In genomic region chr2:1518891-1519530, GRCh38 we compare ENCODE assay signal across 14 cellular contexts.
A peak's percentile ranks its signal among the peaks of the same experiment; 100 is the strongest.
DNase-seq lines count a peak whose midpoint lies in the region; FAIRE-seq and TF ChIP-seq lines count a peak whose summit lies in the region.
"Had no signal": no experiment of that assay in that cellular context is flagged by ENCODE, and none has a peak within 500 bp of the region (broad histone marks: within the 10 kb centered on the region; RNA-seq: fewer than 3 reads in every experiment).

No MANE protein-coding gene starts in this region.

- H3K36me3 ChIP-seq in kidney (ENCODE audit: control insufficient read depth in 1 of 2, insufficient read depth in 2 of 2, low read length in 2 of 2): no peaks in the 10 kb centered on the region

- H3K9me3 Mint-ChIP-seq in activated T-helper 2 cell treated with anti-CD3 and anti-CD28 coated beads, Interferon-gamma antibody, Interleukin-2, Interleukin-4, amounts not matched to agents 10 μg/mL and 5 μg/mL and 100 μg/mL, durations not matched to agents 14 hours and 24 hours and 36 hours: no peaks in the 10 kb centered on the region
- H3K9me3 Mint-ChIP-seq: natural killer cell treated with Interleukin-12 subunit alpha and Interleukin-12 subunit beta and Interleukin-15 and Interleukin-18, amount 100 ng/mL, for 72 hours had no signal

- TF ChIP-seq CTCF in kidney (IDR thresholded peaks at IDR 0.05; ENCODE audit: borderline replicate concordance, extremely low read depth, insufficient read depth) (no peak), GM20000 (IDR thresholded peaks at IDR 0.05; ENCODE audit: extremely low read depth, missing control alignments) (no peak)

- peaks cover 16% of the 10 kb centered on the region for H3K4me1 Mint-ChIP-seq in activated T-helper 2 cell treated with anti-CD3 and anti-CD28 coated beads, Interferon-gamma antibody, Interleukin-2, Interleukin-4, amounts not matched to agents 10 μg/mL and 5 μg/mL and 100 μg/mL, durations not matched to agents 14 hours and 24 hours and 36 hours (ENCODE audit: low read depth)

- H3K27ac Mint-ChIP-seq in activated T-helper 2 cell treated with anti-CD3 and anti-CD28 coated beads, Interferon-gamma antibody, Interleukin-2, Interleukin-4, amounts not matched to agents 10 μg/mL and 5 μg/mL and 100 μg/mL, durations not matched to agents 14 hours and 24 hours and 36 hours: peak overlapping the region; percentile 31
- H3K27ac Mint-ChIP-seq: dendritic cell treated with granulocyte-macrophage colony-stimulating factor and Interleukin-4, amounts not matched to agents 40 ng/mL and 50 ng/mL, for 4 days had no signal

- H3K4me1 ChIP-seq in kidney (ENCODE audit: control insufficient read depth in 1 of 2, insufficient read depth in 1 of 2, low read depth in 1 of 2, low read length in 2 of 2): no peaks in the 10 kb centered on the region
- H3K4me1 ChIP-seq: thyroid gland had no signal

- H3K27me3 Mint-ChIP-seq in activated T-helper 2 cell treated with anti-CD3 and anti-CD28 coated beads, Interferon-gamma antibody, Interleukin-2, Interleukin-4, amounts not matched to agents 10 μg/mL and 5 μg/mL and 100 μg/mL, durations not matched to agents 14 hours and 24 hours and 36 hours (ENCODE audit: low read depth): no peaks in the 10 kb centered on the region
- H3K27me3 Mint-ChIP-seq: dendritic cell treated with granulocyte-macrophage colony-stimulating factor and Interleukin-4, amounts not matched to agents 40 ng/mL and 50 ng/mL, for 4 days had no signal

- no peak for FAIRE-seq in kidney (lab: Jason Lieb, UNC)

- DNase-seq in Caki2 (ENCODE audit: low read depth) (peak; percentile 36), HT-29 (ENCODE audit: low spot score) (peak; percentile 77), kidney (peak; percentile 32), NCI-H187 (lab: John Stamatoyannopoulos, UW) (no peak), GM20000 (ENCODE audit: low spot score) (no peak), NCI-H1417 (lab: John Stamatoyannopoulos, UW) (no peak), NCI-H2196 treated with DMSO at 0.1 percent for 48 hours (lab: John Stamatoyannopoulos, UW; ENCODE audit: unreplicated experiment) (no peak)
- DNase-seq in activated T-helper 2 cell treated with anti-CD3 and anti-CD28 coated beads, Interferon-gamma antibody, Interleukin-2, Interleukin-4, amounts not matched to agents 10 μg/mL and 5 μg/mL and 100 μg/mL, durations not matched to agents 14 hours and 24 hours and 36 hours (ENCODE audit: low spot score): no peak
- DNase-seq: activated effector memory CD4-positive, alpha-beta T cell treated with Interleukin-2 at 50 U/mL for 16 hours; Calu3 had no signal

- no peak overlapping the region for H3K9ac ChIP-seq in kidney (ENCODE audit: low read length in 2 of 2)

- no peaks in the 10 kb centered on the region for H3K36me3 Mint-ChIP-seq in activated T-helper 2 cell treated with anti-CD3 and anti-CD28 coated beads, Interferon-gamma antibody, Interleukin-2, Interleukin-4, amounts not matched to agents 10 μg/mL and 5 μg/mL and 100 μg/mL, durations not matched to agents 14 hours and 24 hours and 36 hours (ENCODE audit: low read depth)
- H3K36me3 Mint-ChIP-seq: natural killer cell treated with Interleukin-12 subunit alpha and Interleukin-12 subunit beta and Interleukin-15 and Interleukin-18, amount 100 ng/mL, for 72 hours had no signal

- H3K9me3 ChIP-seq in kidney (ENCODE audit: control insufficient read depth in 1 of 2, low read length in 2 of 2): no peaks in the 10 kb centered on the region
- H3K9me3 ChIP-seq: thyroid gland had no signal

- H3K4me3 Mint-ChIP-seq in activated T-helper 2 cell treated with anti-CD3 and anti-CD28 coated beads, Interferon-gamma antibody, Interleukin-2, Interleukin-4, amounts not matched to agents 10 μg/mL and 5 μg/mL and 100 μg/mL, durations not matched to agents 14 hours and 24 hours and 36 hours (ENCODE audit: low read depth): no peak overlapping the region
- H3K4me3 Mint-ChIP-seq: dendritic cell treated with granulocyte-macrophage colony-stimulating factor and Interleukin-4, amounts not matched to agents 40 ng/mL and 50 ng/mL, for 4 days; natural killer cell treated with Interleukin-12 subunit alpha and Interleukin-12 subunit beta and Interleukin-15 and Interleukin-18, amount 100 ng/mL, for 72 hours had no signal

- no peak overlapping the region for H3K27ac ChIP-seq in kidney (ENCODE audit: low read depth in 2 of 2, low read length in 2 of 2)
- H3K27ac ChIP-seq: RWPE1 had no signal

- intact Hi-C loops in activated T-helper 2 cell treated with anti-CD3 and anti-CD28 coated beads, Interferon-gamma antibody, Interleukin-2, Interleukin-4, amounts not matched to agents 10 μg/mL and 5 μg/mL and 100 μg/mL, durations not matched to agents 14 hours and 24 hours and 36 hours (cut with micrococcal nuclease): no loop called here
- intact Hi-C loops in kidney (cut with DNase I): no loop called here

- no peak overlapping the region for H3K4me3 ChIP-seq in kidney (ENCODE audit: low read length in 2 of 2)
- H3K4me3 ChIP-seq: thyroid gland had no signal

- in situ Hi-C loops in Caki2 (cut with HindIII; ENCODE audit: low pct_unique_long_range_greater_than_20kb, low sequenced_read_pairs): no loop called here

Comparison
In these comparisons a context has a peak if more than half of its experiments do, and no peak if none do; other contexts are left out.
1. DNase-seq: peak in Caki2 (single experiment), HT-29 (single experiment) and kidney (single experiment); none in activated T-helper 2 cell treated with anti-CD3 and anti-CD28 coated beads, Interferon-gamma antibody, Interleukin-2, Interleukin-4, amounts not matched to agents 10 μg/mL and 5 μg/mL and 100 μg/mL, durations not matched to agents 14 hours and 24 hours and 36 hours (single experiment), NCI-H187 (0 of 2), GM20000 (single experiment), NCI-H1417 (0 of 3) and NCI-H2196 treated with DMSO at 0.1 percent for 48 hours (single experiment).